ENCODE assay signal across 15 cellular contexts in the genomic region with DNA sequence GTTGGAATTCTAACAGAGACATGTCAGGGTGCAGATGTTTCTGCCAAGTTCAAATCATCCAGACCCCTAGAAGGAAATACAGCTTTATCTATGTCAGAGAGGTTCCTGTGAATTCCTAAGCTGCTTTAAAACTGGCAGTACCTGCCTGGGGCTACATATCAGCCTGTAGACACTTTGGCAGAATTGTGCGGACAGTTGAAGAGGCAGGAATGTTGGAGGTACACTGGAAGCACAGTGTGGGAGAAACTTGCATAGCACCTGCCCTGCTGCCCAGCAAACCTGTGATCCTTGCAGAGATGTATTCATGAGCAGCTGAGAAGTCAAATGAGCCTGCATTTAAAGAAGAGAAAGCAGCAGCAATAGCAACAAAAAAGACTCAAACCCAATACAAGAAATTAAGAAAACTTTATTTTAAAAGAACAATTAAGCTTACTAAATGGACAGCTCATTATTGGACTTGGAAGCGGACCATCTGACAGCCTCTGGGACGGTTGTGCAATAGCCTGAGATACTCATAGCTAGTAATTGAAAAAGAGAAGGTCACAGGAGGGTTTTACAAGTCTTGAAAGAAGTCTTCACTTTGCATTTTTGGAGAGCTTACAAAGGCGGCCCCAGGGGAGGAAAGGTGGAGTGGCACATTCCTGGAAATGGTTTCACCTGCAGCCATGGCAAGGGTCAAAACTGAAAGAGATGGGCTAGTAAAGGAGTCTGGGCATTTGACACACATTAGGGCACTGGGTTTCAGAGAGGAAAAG.
DNase-seq lines count a peak whose midpoint lies in the region; ATAC-seq, FAIRE-seq and TF ChIP-seq lines count a peak whose summit lies in the region.
"Had no signal": no experiment of that assay in that cellular context is flagged by ENCODE, and none has a peak within 500 bp of the region (broad histone marks: within the 10 kb centered on the region; RNA-seq: fewer than 3 reads in every experiment).

No MANE protein-coding gene starts in this region.

- no peak for FAIRE-seq in GM19239 (lab: Jason Lieb, UNC)

- H3K4me1 ChIP-seq in left ventricle myocardium inferior (peaks cover 7% of the 10 kb centered on the region), body of pancreas (no peaks in the 10 kb centered on the region)
- H3K4me1 ChIP-seq: colonic mucosa, SJSA1 had no signal

- H3K4me3 ChIP-seq in left ventricle myocardium inferior: no peak overlapping the region
- H3K4me3 ChIP-seq in body of pancreas: no peak overlapping the region
- H3K4me3 ChIP-seq: colonic mucosa, SJSA1 had no signal

- TF ChIP-seq POLR2A in body of pancreas (IDR thresholded peaks at IDR 0.05): no peak

- H3K36me3 ChIP-seq in left ventricle myocardium inferior (no peaks in the 10 kb centered on the region), body of pancreas (replicated peaks in 1 of 2; ENCODE audit: insufficient read depth in 1 of 2, low read depth in 2 of 2) (no peaks in the 10 kb centered on the region)
- H3K36me3 ChIP-seq: colonic mucosa, SJSA1 had no signal

- H3K27ac ChIP-seq in left ventricle myocardium inferior (replicated peaks) (no peak overlapping the region), body of pancreas (peak overlapping the region in 3 of 4 donors; percentile 9 to 50 (median 11))
- H3K27ac ChIP-seq: colonic mucosa, SJSA1 had no signal

- intact Hi-C loops in left ventricle myocardium superior (cut with micrococcal nuclease): no loop called here
- intact Hi-C loops in left ventricle myocardium inferior (cut with micrococcal nuclease): no loop called here
- intact Hi-C loops in body of pancreas (cut with DNase I): no loop called here

- 66 to 70% methylated on average over 4 of the region's 4 CpGs for WGBS in body of pancreas, 2 donors

- H3K9me3 ChIP-seq in left ventricle myocardium inferior (replicated peaks): peaks cover 3% of the 10 kb centered on the region
- H3K9me3 ChIP-seq in body of pancreas: no peaks in the 10 kb centered on the region
- H3K9me3 ChIP-seq: colonic mucosa, SJSA1 had no signal

- TF ChIP-seq CTCF in left ventricle myocardium inferior (IDR thresholded peaks at IDR 0.05; ENCODE audit: borderline replicate concordance): no peak
- TF ChIP-seq CTCF in body of pancreas (IDR thresholded peaks at IDR 0.05): no peak

- no peaks in the 10 kb centered on the region for H3K27me3 ChIP-seq in left ventricle myocardium inferior (ENCODE audit: low read depth)
- no peaks in the 10 kb centered on the region for H3K27me3 ChIP-seq in body of pancreas
- H3K27me3 ChIP-seq: colonic mucosa, SJSA1 had no signal

- ATAC-seq in left ventricle myocardium superior (peak; percentile 59), body of pancreas (no peak), GM19324 (IDR thresholded peaks at IDR 0.05; ENCODE audit: low FRiP score, unreplicated experiment) (no peak)
- ATAC-seq: activated T-helper 17 cell treated with anti-CD3 and anti-CD28 coated beads, Interleukin-2, amount 50 U/mL, for 72 hours had no signal

- DNase-seq in left ventricle myocardium superior (no peak), left ventricle myocardium inferior (no peak), body of pancreas (peak in 2 of 4 donors; percentile 28 to 31), iPS-NIHi11 (ENCODE audit: low spot score) (peak; percentile 17), occipital lobe (lab: John Stamatoyannopoulos, UW) (no peak), NCI-H1105 treated with DMSO at 0.1 percent for 48 hours (lab: John Stamatoyannopoulos, UW) (no peak), GM19239 (ENCODE audit: insufficient read length, low spot score) (no peak)
- DNase-seq: activated CD4-positive, CD25-positive, alpha-beta regulatory T cell treated with anti-CD3 and anti-CD28 coated beads, Interleukin-2, amount 50 U/mL, for 72 hours; CD4-positive, alpha-beta memory T cell; colonic mucosa; NCI-H1930; NCI-H510A treated with DMSO at 0.1 percent for 48 hours had no signal
